Comparison of ENCODE assay signal across 15 cellular contexts in the genomic region with DNA sequence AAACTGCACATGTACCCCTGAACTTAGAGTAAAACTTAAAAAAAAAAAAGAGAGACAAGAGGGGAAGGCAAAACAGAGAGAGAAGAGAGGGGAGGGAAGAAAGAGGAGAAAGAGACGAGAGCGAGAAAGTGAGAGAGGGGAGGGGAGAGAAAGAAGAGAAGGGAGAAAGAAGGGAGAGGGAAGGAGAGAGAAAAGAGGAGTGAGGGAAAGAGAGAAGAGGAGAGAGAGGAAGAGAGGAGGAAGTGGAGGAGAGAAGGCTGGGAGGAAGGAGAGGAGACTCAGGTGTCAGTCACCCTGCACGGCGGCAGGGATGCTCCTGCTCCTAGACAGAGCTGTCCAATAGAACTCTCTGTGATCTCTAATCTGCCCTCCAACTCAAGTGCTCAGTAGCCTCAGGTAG.
DNase-seq lines count a peak whose midpoint lies in the region; ATAC-seq and TF ChIP-seq lines count a peak whose summit lies in the region.
"Had no signal": no experiment of that assay in that cellular context is flagged by ENCODE, and none has a peak within 500 bp of the region (broad histone marks: within the 10 kb centered on the region; RNA-seq: fewer than 3 reads in every experiment).

No MANE protein-coding gene starts in this region.

- DNase-seq in activated naive CD4-positive, alpha-beta T cell treated with anti-CD3 and anti-CD28 coated beads, Interleukin-2, amount 50 U/mL, for 72 hours (ENCODE audit: low spot score in 2 of 2) = no peak
- no peak for DNase-seq in GM23338 (ENCODE audit: low spot score)
- no peak for DNase-seq in hippocampal formation (lab: John Stamatoyannopoulos, UW)
- no peak for DNase-seq in hepatic stellate cell (ENCODE audit: low spot score)
- DNase-seq: C1 segment of cervical spinal cord; CD4-positive, alpha-beta memory T cell; DMS 273 treated with DMSO at 0.1 percent for 48 hours; DMS79; EL; GDM1; GM23248 had no signal

- H3K79me2 ChIP-seq in GM23338 (replicated peaks; ENCODE audit: insufficient read depth) = no peaks in the 10 kb centered on the region

- H3K27me3 Mint-ChIP-seq in activated naive CD4-positive, alpha-beta T cell treated with anti-CD3 and anti-CD28 coated beads, Interleukin-2, amount 50 U/mL, for 24 hours = peaks cover 11% of the 10 kb centered on the region
- H3K27me3 Mint-ChIP-seq in GM23338 (ENCODE audit: insufficient read depth, low read depth, poor library complexity) (peaks cover 14% of the 10 kb centered on the region), brain (peaks cover 14% of the 10 kb centered on the region)

- H3K27ac Mint-ChIP-seq in activated naive CD4-positive, alpha-beta T cell treated with anti-CD3 and anti-CD28 coated beads, Interleukin-2, amount 50 U/mL, for 24 hours = peak overlapping the region; percentile 2
- H3K27ac Mint-ChIP-seq in activated naive CD4-positive, alpha-beta T cell treated with anti-CD3 and anti-CD28 coated beads, Interleukin-2, amount 50 U/mL, for 72 hours = no peak overlapping the region
- H3K27ac Mint-ChIP-seq in GM23338 (no peak overlapping the region), brain (peak overlapping the region in 3 of 5 experiments; percentile 43 to 70 (median 55))
- H3K27ac Mint-ChIP-seq: CD4-positive, alpha-beta memory T cell had no signal

- no peak overlapping the region for H3K4me3 ChIP-seq in GM23338
- H3K4me3 ChIP-seq: GM12878, GM23248, HAP-1 had no signal

- no peak for ATAC-seq in activated naive CD4-positive, alpha-beta T cell treated with anti-CD3 and anti-CD28 coated beads, Interleukin-2, amount 50 U/mL, for 72 hours
- ATAC-seq in GM23338 = no peak
- ATAC-seq: GM12878 had no signal

- no peaks in the 10 kb centered on the region for H4K20me1 ChIP-seq in GM23338 (replicated peaks; ENCODE audit: insufficient read depth)

- 0 out of 2 replicates have a peak overlapping the region, but pooled peaks have one; percentile 95 for H3K4me2 ChIP-seq in GM23338

- no peak overlapping the region for H3K27ac ChIP-seq in GM23338 (ENCODE audit: low read depth)
- H3K27ac ChIP-seq: GM23248 had no signal

- H3K36me3 ChIP-seq in GM23338 (ENCODE audit: insufficient read depth) = no peaks in the 10 kb centered on the region; the same call in 1 of the 2 replicates
- H3K36me3 ChIP-seq: HAP-1 had no signal

- TF ChIP-seq CTCF in GM23338 (conservative IDR thresholded peaks at IDR 0.05; ENCODE audit: low read depth in 2 of 2) (no peak), brain (conservative IDR thresholded peaks at IDR 0.05) (no peak)

- no peak overlapping the region for H3K4me3 Mint-ChIP-seq in activated naive CD4-positive, alpha-beta T cell treated with anti-CD3 and anti-CD28 coated beads, Interleukin-2, amount 50 U/mL, for 24 hours
- H3K4me3 Mint-ChIP-seq in GM23338 (no peak overlapping the region), brain (no peak overlapping the region)
- H3K4me3 Mint-ChIP-seq: CD4-positive, alpha-beta memory T cell had no signal

- H3F3A ChIP-seq in GM23338 (replicated peaks; ENCODE audit: low read depth) = peaks cover 3% of the 10 kb centered on the region; the same call in 1 of the 2 replicates

- H3K27me3 ChIP-seq in GM23338 (ENCODE audit: insufficient read depth) = peaks cover 15% of the 10 kb centered on the region

- H3K36me3 Mint-ChIP-seq in activated naive CD4-positive, alpha-beta T cell treated with anti-CD3 and anti-CD28 coated beads, Interleukin-2, amount 50 U/mL, for 24 hours = peaks cover 17% of the 10 kb centered on the region
- H3K36me3 Mint-ChIP-seq in activated naive CD4-positive, alpha-beta T cell treated with anti-CD3 and anti-CD28 coated beads, Interleukin-2, amount 50 U/mL, for 72 hours = peaks cover 0 to 13% of the 10 kb centered on the region in 2 donors
- H3K36me3 Mint-ChIP-seq in GM23338 (ENCODE audit: low read depth) (no peaks in the 10 kb centered on the region), brain (no peaks in the 10 kb centered on the region)

- H3K9me3 Mint-ChIP-seq in activated naive CD4-positive, alpha-beta T cell treated with anti-CD3 and anti-CD28 coated beads, Interleukin-2, amount 50 U/mL, for 24 hours = no peaks in the 10 kb centered on the region
- no peaks in the 10 kb centered on the region for H3K9me3 Mint-ChIP-seq in activated naive CD4-positive, alpha-beta T cell treated with anti-CD3 and anti-CD28 coated beads, Interleukin-2, amount 50 U/mL, for 72 hours
- H3K9me3 Mint-ChIP-seq in GM23338 (no peaks in the 10 kb centered on the region), brain (peaks cover 0 to 6% (median 0%) of the 10 kb centered on the region in 5 experiments)

- H2AFZ ChIP-seq in GM23338 = no peak overlapping the region
- H2AFZ ChIP-seq: GM23248 had no signal

- peaks cover 41% of the 10 kb centered on the region for H3K4me1 ChIP-seq in GM23338 (ENCODE audit: insufficient read depth)

- H3K9me2 ChIP-seq in GM23338 (ENCODE audit: insufficient read depth) = no peaks in the 10 kb centered on the region

- peaks cover 21% of the 10 kb centered on the region for H3K4me1 Mint-ChIP-seq in activated naive CD4-positive, alpha-beta T cell treated with anti-CD3 and anti-CD28 coated beads, Interleukin-2, amount 50 U/mL, for 24 hours
- H3K4me1 Mint-ChIP-seq in GM23338 = peaks cover 54% of the 10 kb centered on the region
- peaks cover 59% of the 10 kb centered on the region for H3K4me1 Mint-ChIP-seq in brain

TF ChIP-seq in GM23338, 12 proteins besides CTCF, POLR2A, EP300 and RAD21 (continues in another document):
- TF ChIP-seq, protein P1, sequence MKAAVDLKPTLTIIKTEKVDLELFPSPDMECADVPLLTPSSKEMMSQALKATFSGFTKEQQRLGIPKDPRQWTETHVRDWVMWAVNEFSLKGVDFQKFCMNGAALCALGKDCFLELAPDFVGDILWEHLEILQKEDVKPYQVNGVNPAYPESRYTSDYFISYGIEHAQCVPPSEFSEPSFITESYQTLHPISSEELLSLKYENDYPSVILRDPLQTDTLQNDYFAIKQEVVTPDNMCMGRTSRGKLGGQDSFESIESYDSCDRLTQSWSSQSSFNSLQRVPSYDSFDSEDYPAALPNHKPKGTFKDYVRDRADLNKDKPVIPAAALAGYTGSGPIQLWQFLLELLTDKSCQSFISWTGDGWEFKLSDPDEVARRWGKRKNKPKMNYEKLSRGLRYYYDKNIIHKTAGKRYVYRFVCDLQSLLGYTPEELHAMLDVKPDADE (IDR thresholded peaks at IDR 0.05) = no peak
- no peak for TF ChIP-seq NANOG (IDR thresholded peaks at IDR 0.05; ENCODE audit: borderline replicate concordance)
- no peak for TF ChIP-seq EZH2phosphoT487 (IDR thresholded peaks at IDR 0.05; ENCODE audit: unreplicated experiment)
- TF ChIP-seq CREB1 (CRISPR knock-in tag; IDR thresholded peaks at IDR 0.05; ENCODE audit: low read depth) = no peak
- no peak for TF ChIP-seq POLR2AphosphoS5 (IDR thresholded peaks at IDR 0.05; ENCODE audit: low read depth)

Comparison
In these comparisons a context has a peak if more than half of its experiments do, and no peak if none do; other contexts are left out.
1. H3K27ac Mint-ChIP-seq: peak in activated naive CD4-positive, alpha-beta T cell treated with anti-CD3 and anti-CD28 coated beads, Interleukin-2, amount 50 U/mL, for 24 hours (single experiment) and brain (3 of 5); none in activated naive CD4-positive, alpha-beta T cell treated with anti-CD3 and anti-CD28 coated beads, Interleukin-2, amount 50 U/mL, for 72 hours (0 of 2) and GM23338 (single experiment).